7 cellular contexts compared by ENCODE assay signal in genomic region chr22:21469097-21469994, GRCh38. TPM values are rescaled to one million over a fixed set of nuclear protein-coding genes. Genes with fewer than 3 reads are reported as not detected.
A peak's percentile ranks its signal among the peaks of the same experiment; 100 is the strongest.
DNase-seq lines count a peak whose midpoint lies in the region; ATAC-seq and TF ChIP-seq lines count a peak whose summit lies in the region.
"Not testable (repeated sequence)": the region's sequence is repeated elsewhere in the genome, so short reads cannot be mapped to it uniquely, and the experiment has no call there.

No MANE protein-coding gene starts in this region.

- CTCF ChIA-PET in HCT116 (lab: Charles Lee); activated CD4-positive, alpha-beta memory T cell treated with anti-CD3 and anti-CD28 coated beads for 36 hours (lab: Charles Lee): not testable (repeated sequence)

- DNase-seq in HCT116 (ENCODE audit: low read depth, low spot score); progenitor cell of endocrine pancreas (ENCODE audit: low spot score, unreplicated experiment): not testable (repeated sequence)
- peak; percentile 27 for DNase-seq in activated CD4-positive, alpha-beta memory T cell treated with anti-CD3 and anti-CD28 coated beads for 36 hours
- peak; percentile 43 for DNase-seq in activated naive CD8-positive, alpha-beta T cell treated with anti-CD3 and anti-CD28 coated beads, Interleukin-2, amount 10 ng/mL, durations not matched to agents 7 days and 5 days
- peak; percentile 22 for DNase-seq in islet precursor cell

- not testable (repeated sequence) for H3K9me3 Mint-ChIP-seq in activated CD4-positive, alpha-beta memory T cell treated with anti-CD3 and anti-CD28 coated beads for 36 hours; activated naive CD8-positive, alpha-beta T cell treated with anti-CD3 and anti-CD28 coated beads, Interleukin-2, amount 10 ng/mL, durations not matched to agents 7 days and 5 days; progenitor cell of endocrine pancreas (ENCODE audit: low read depth)

- H3K4me3 Mint-ChIP-seq in activated CD4-positive, alpha-beta memory T cell treated with anti-CD3 and anti-CD28 coated beads for 36 hours; activated naive CD8-positive, alpha-beta T cell treated with anti-CD3 and anti-CD28 coated beads, Interleukin-2, amount 10 ng/mL, durations not matched to agents 7 days and 5 days; progenitor cell of endocrine pancreas (ENCODE audit: low read depth): not testable (repeated sequence)

- not testable (repeated sequence) for H3K4me2 ChIP-seq in HCT116 (ENCODE audit: low read length)

- not testable (repeated sequence) for H3K9me2 ChIP-seq in HCT116 (ENCODE audit: insufficient read depth)

- not testable (repeated sequence) for TF ChIP-seq RAD21 in HCT116 (IDR thresholded peaks at IDR 0.05; ENCODE audit: low read depth); Ishikawa (IDR thresholded peaks at IDR 0.05; ENCODE audit: low read depth)

- RAD21 ChIA-PET in HCT116 (lab: Charles Lee; ENCODE audit: low non-redundant PET in 1 of 2, low total read pairs in 2 of 2, uncharacterized antibody in 2 of 2, unreplicated experiment in 2 of 2): not testable (repeated sequence)

- not testable (repeated sequence) for H3K27ac ChIP-seq in HCT116 (ENCODE audit: low read depth, low read length)

- not testable (repeated sequence) for H3K27me3 Mint-ChIP-seq in activated CD4-positive, alpha-beta memory T cell treated with anti-CD3 and anti-CD28 coated beads for 36 hours; activated naive CD8-positive, alpha-beta T cell treated with anti-CD3 and anti-CD28 coated beads, Interleukin-2, amount 10 ng/mL, durations not matched to agents 7 days and 5 days; progenitor cell of endocrine pancreas

- not testable (repeated sequence) for H3K36me3 ChIP-seq in HCT116 (ENCODE audit: control insufficient read depth in 1 of 2, insufficient read depth in 2 of 2, low read length in 2 of 2)

- not testable (repeated sequence) for H3K4me1 Mint-ChIP-seq in activated CD4-positive, alpha-beta memory T cell treated with anti-CD3 and anti-CD28 coated beads for 36 hours (ENCODE audit: low read depth); activated naive CD8-positive, alpha-beta T cell treated with anti-CD3 and anti-CD28 coated beads, Interleukin-2, amount 10 ng/mL, durations not matched to agents 7 days and 5 days; progenitor cell of endocrine pancreas (ENCODE audit: low read depth)

- H3K79me2 ChIP-seq in HCT116 (ENCODE audit: insufficient read depth, low read length): not testable (repeated sequence)

- H3K36me3 Mint-ChIP-seq in activated CD4-positive, alpha-beta memory T cell treated with anti-CD3 and anti-CD28 coated beads for 36 hours; activated naive CD8-positive, alpha-beta T cell treated with anti-CD3 and anti-CD28 coated beads, Interleukin-2, amount 10 ng/mL, durations not matched to agents 7 days and 5 days; progenitor cell of endocrine pancreas (ENCODE audit: insufficient read depth): not testable (repeated sequence)

- ATAC-seq in GM18517 (IDR thresholded peaks at IDR 0.05; ENCODE audit: unreplicated experiment) (peak; percentile 4), HCT116 (peak; percentile 23)
- not testable (repeated sequence) for ATAC-seq in activated naive CD8-positive, alpha-beta T cell treated with anti-CD3 and anti-CD28 coated beads, Interleukin-2, amount 10 ng/mL, durations not matched to agents 7 days and 5 days (ENCODE audit: low read depth)

- not testable (repeated sequence) for H3K27ac Mint-ChIP-seq in activated CD4-positive, alpha-beta memory T cell treated with anti-CD3 and anti-CD28 coated beads for 36 hours; activated naive CD8-positive, alpha-beta T cell treated with anti-CD3 and anti-CD28 coated beads, Interleukin-2, amount 10 ng/mL, durations not matched to agents 7 days and 5 days; progenitor cell of endocrine pancreas

- not testable (repeated sequence) for TF ChIP-seq CTCF in HCT116 (IDR thresholded peaks at IDR 0.05 in 2 of 3, conservative IDR thresholded peaks at IDR 0.05 in 1 of 3; ENCODE audit: borderline replicate concordance in 1 of 3, insufficient read depth in 1 of 3, low read depth in 2 of 3, low read length in 2 of 3)
- peak; percentile 15 for TF ChIP-seq CTCF in progenitor cell of endocrine pancreas (IDR thresholded peaks at IDR 0.05; ENCODE audit: unreplicated experiment)

- not testable (repeated sequence) for BruUV-seq in HCT116 (replicated peaks; lab: Mats Ljungman, UMichigan)

- POLR2A ChIA-PET in HCT116 (lab: Charles Lee); activated CD4-positive, alpha-beta memory T cell treated with anti-CD3 and anti-CD28 coated beads for 36 hours (lab: Charles Lee); activated naive CD8-positive, alpha-beta T cell treated with anti-CD3 and anti-CD28 coated beads, Interleukin-2, amount 10 ng/mL, durations not matched to agents 7 days and 5 days (lab: Charles Lee): not testable (repeated sequence)

- H4K20me1 ChIP-seq in HCT116 (ENCODE audit: insufficient read depth): not testable (repeated sequence)

- TF ChIP-seq POLR2A in HCT116 (IDR thresholded peaks at IDR 0.05; ENCODE audit: borderline replicate concordance, extremely low read depth, insufficient read depth, insufficient read length): not testable (repeated sequence)

- H2AFZ ChIP-seq in HCT116 (ENCODE audit: low read depth, low read length, poor library complexity, severe bottlenecking): not testable (repeated sequence)

- not testable (repeated sequence) for H3K9ac ChIP-seq in HCT116 (ENCODE audit: low read length)

- H3K4me1 ChIP-seq in HCT116 (ENCODE audit: control insufficient read depth in 1 of 2, insufficient read depth in 2 of 2, low read length in 2 of 2): not testable (repeated sequence)

- H3K9me3 ChIP-seq in HCT116 (ENCODE audit: control insufficient read depth in 1 of 2, insufficient read depth in 1 of 2, low read depth in 1 of 2, low read length in 2 of 2): not testable (repeated sequence)

- not testable (repeated sequence) for H3K27me3 ChIP-seq in HCT116 (ENCODE audit: insufficient read depth, low read length)

- intact Hi-C loops in HCT116 (cut with micrococcal nuclease); activated CD4-positive, alpha-beta memory T cell treated with anti-CD3 and anti-CD28 coated beads for 36 hours (cut with micrococcal nuclease): not testable (repeated sequence)

- not testable (repeated sequence) for TF ChIP-seq EP300 in Ishikawa (IDR thresholded peaks at IDR 0.05; ENCODE audit: borderline replicate concordance)

- not testable (repeated sequence) for H3K4me3 ChIP-seq in HCT116 (replicated peaks in 1 of 2; ENCODE audit: low read depth in 1 of 2, low read length in 2 of 2)

TF ChIP-seq in Ishikawa, 13 proteins besides CTCF, POLR2A, EP300 and RAD21:
- TF ChIP-seq MAX (IDR thresholded peaks at IDR 0.05): peak; percentile 43; the same call in 1 of the 2 replicates

RNA-seq across cellular contexts. Expression of gene TMEM191C, which starts 2.2 kb away (rescaled TPM):
- total RNA-seq in HCT116 (2021; ENCODE audit: unreplicated experiment): 3.1 TPM
- polyA plus RNA-seq in HCT116 (2012): 3.7 and 4.4 TPM in 2 replicates
- 1 to 10 TPM in 1 of 2 experiments, under 1 TPM in 1; 0.78 to 1.4 TPM for total RNA-seq in activated CD4-positive, alpha-beta memory T cell treated with anti-CD3 and anti-CD28 coated beads for 36 hours
- 1 to 10 TPM; 5.1 to 5.4 TPM for total RNA-seq in activated naive CD8-positive, alpha-beta T cell treated with anti-CD3 and anti-CD28 coated beads, Interleukin-2, amount 10 ng/mL, durations not matched to agents 7 days and 5 days
- total RNA-seq in progenitor cell of endocrine pancreas: 4.1 and 5.1 TPM in 2 replicates

RNA-seq across cellular contexts. Expression of gene HIC2, which starts 52.2 kb away (rescaled TPM):
- total RNA-seq in HCT116 (2021; ENCODE audit: unreplicated experiment): 6.7 TPM
- 3.1 and 3.4 TPM in 2 replicates for polyA plus RNA-seq in HCT116 (2012)
- total RNA-seq in activated CD4-positive, alpha-beta memory T cell treated with anti-CD3 and anti-CD28 coated beads for 36 hours: 1 to 10 TPM; 3.6 to 3.7 TPM
- 1 to 10 TPM; 6.8 to 7.0 TPM for total RNA-seq in activated naive CD8-positive, alpha-beta T cell treated with anti-CD3 and anti-CD28 coated beads, Interleukin-2, amount 10 ng/mL, durations not matched to agents 7 days and 5 days
- 40.8 and 43.9 TPM in 2 replicates for total RNA-seq in progenitor cell of endocrine pancreas
